12 cellular contexts compared by ENCODE assay signal in the genomic region with DNA sequence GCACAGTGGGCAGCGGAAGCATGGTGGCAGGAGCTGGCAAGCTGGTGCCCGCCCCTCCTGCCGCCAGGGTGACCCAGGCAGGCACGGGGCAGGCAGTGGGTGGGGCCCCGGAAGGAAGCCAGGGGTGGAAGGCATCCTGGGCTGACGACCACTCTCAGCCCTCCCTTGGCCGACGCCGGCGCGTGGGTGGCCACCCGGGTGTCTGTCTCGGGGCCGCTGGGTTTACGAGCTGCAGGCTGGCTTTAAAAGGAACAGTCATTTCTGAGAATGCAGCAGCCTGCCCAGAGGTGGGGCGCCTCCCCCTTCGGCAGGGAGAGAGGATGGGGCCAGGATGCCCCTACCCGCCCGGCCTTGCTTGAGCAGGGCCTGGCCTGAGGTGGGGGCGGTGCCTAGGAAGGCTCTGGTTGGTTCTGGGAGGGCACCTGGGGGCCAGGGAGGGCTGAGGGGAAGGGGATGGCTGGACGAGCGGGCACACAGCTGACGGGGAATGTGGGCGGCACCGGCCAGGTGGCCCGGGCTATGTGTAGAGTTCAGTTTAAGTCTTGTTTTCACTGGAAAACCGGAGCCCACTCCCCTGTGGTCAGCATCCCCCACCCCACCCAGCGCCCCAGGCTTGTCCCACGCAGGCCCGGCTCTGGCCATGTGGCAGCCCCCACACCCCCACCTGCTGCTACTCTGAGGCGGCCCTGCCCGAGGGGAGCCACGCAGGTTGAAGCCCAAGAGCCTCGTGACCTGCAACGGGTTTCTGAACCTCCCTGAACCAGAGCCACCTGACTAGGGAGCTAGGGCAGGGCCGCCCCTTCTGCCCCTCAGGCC. TPM values are rescaled to one million over a fixed set of nuclear protein-coding genes. Genes with fewer than 3 reads are reported as not detected.
DNase-seq lines count a peak whose midpoint lies in the region; FAIRE-seq and TF ChIP-seq lines count a peak whose summit lies in the region.
"Had no signal": no experiment of that assay in that cellular context is flagged by ENCODE, and none has a peak within 500 bp of the region (broad histone marks: within the 10 kb centered on the region; RNA-seq: fewer than 3 reads in every experiment).

No MANE protein-coding gene starts in this region.

- H2AFZ ChIP-seq in H1 (ENCODE audit: low read length): no peak overlapping the region
- no peak overlapping the region for H2AFZ ChIP-seq in neuronal stem cell (ENCODE audit: low read length)

- H2BK12ac ChIP-seq in H1 (ENCODE audit: low read depth, low read length) (no peak overlapping the region), neuronal stem cell (ENCODE audit: low read length) (no peak overlapping the region)

- no peak overlapping the region for H2BK20ac ChIP-seq in H1 (ENCODE audit: low read length)

- 92% methylated on average over 7 of the region's 36 CpGs; no CpG with 5 or more reads in 1 of the 2 experiments for WGBS in H1 (ENCODE audit: extremely low coverage in 1 of 2, insufficient coverage in 1 of 2, insufficient read length in 1 of 2, insufficient replicate concordance in 2 of 2, low coverage in 1 of 2, low lambda C conversion rate in 2 of 2, missing lambda C conversion rate in 1 of 2), 2 experiments
- WGBS in neuronal stem cell (ENCODE audit: extremely low coverage in 2 of 2, insufficient read length in 2 of 2, insufficient replicate concordance in 1 of 2), 2 donors: no CpG with 5 or more reads among the region's 36 CpGs

- H4K20me1 ChIP-seq in H1 (replicated peaks in 1 of 2; ENCODE audit: control insufficient read depth in 1 of 2, insufficient read depth in 2 of 2, low read length in 2 of 2): peaks cover 6 to 22% of the 10 kb centered on the region in 2 experiments

- no peaks in the 10 kb centered on the region for H3K36me3 ChIP-seq in H1 (ENCODE audit: control insufficient read depth in 2 of 4, insufficient read depth in 4 of 4, low read length in 3 of 4)
- no peaks in the 10 kb centered on the region for H3K36me3 ChIP-seq in neuronal stem cell (replicated peaks in 1 of 2; ENCODE audit: control insufficient read depth in 2 of 2, insufficient read depth in 2 of 2, low read length in 2 of 2)

- no peak overlapping the region for H3K56ac ChIP-seq in H1 (replicated peaks; ENCODE audit: insufficient read length, low read depth, low read length)

- CTCF ChIA-PET in H1 (lab: Charles Lee; ENCODE audit: partially characterized antibody): interaction anchor here (0.6 to 3.0 kb wide), 4 partner anchors 9 to 53 kb away, joined by 3 to 9 read pairs (median 3); no protein-coding TSS in a partner anchor

- no peak overlapping the region for H3K4ac ChIP-seq in H1 (replicated peaks; ENCODE audit: insufficient read length, low read depth, low read length)
- H3K4ac ChIP-seq in neuronal stem cell (ENCODE audit: low read length): no peak overlapping the region

- H3K79me2 ChIP-seq in H1 (ENCODE audit: control insufficient read depth in 1 of 2, insufficient read depth in 2 of 2, low read length in 2 of 2): peaks cover 0 to 5% of the 10 kb centered on the region in 2 experiments; a peak in 1 of 4 replicates

- H4K8ac ChIP-seq in H1 (ENCODE audit: extremely low read depth, insufficient read depth, low read length) (peak overlapping the region; percentile 25; the same call in 1 of the 2 replicates), neuronal stem cell (ENCODE audit: low read depth, low read length) (peak overlapping the region; percentile 43)

- POLR2A ChIA-PET in H1 (lab: Charles Lee; ENCODE audit: partially characterized antibody): interaction anchor here (0.9 kb wide), 2 partner anchors 9 to 22 kb away, joined by 3 to 4 read pairs; no protein-coding TSS in a partner anchor

- H3K4me2 ChIP-seq in H1 (ENCODE audit: insufficient read depth in 1 of 2, low read depth in 2 of 2, low read length in 2 of 2) (no peak overlapping the region), neuronal stem cell (ENCODE audit: insufficient read depth, low read length, poor library complexity, severe bottlenecking) (no peak overlapping the region)

- H4K5ac ChIP-seq in H1 (ENCODE audit: insufficient read length, low read depth, low read length): no peak overlapping the region

- no peak overlapping the region for H2BK15ac ChIP-seq in H1 (ENCODE audit: low read length)
- H2BK15ac ChIP-seq in neuronal stem cell (ENCODE audit: low read length): no peak overlapping the region

- TF ChIP-seq POLR2A in H1 (IDR thresholded peaks at IDR 0.05; ENCODE audit: control extremely low read depth in 1 of 2, low read depth in 2 of 2, low read length in 2 of 2): no peak

- H2BK120ac ChIP-seq in H1 (replicated peaks; ENCODE audit: low read depth, low read length) (no peak overlapping the region), neuronal stem cell (ENCODE audit: low read depth, low read length) (no peak overlapping the region)

- TF ChIP-seq RAD21 in H1 (IDR thresholded peaks at IDR 0.05 in 1 of 2, conservative IDR thresholded peaks at IDR 0.05 in 1 of 2; ENCODE audit: low read depth in 2 of 2, low read length in 2 of 2): no peak

- H3K9ac ChIP-seq in H1 (replicated peaks in 1 of 4; ENCODE audit: extremely low read depth in 1 of 4, low read depth in 3 of 4, low read length in 3 of 4) (no peak overlapping the region), neuronal stem cell (ENCODE audit: low read depth, low read length, poor library complexity) (peak overlapping the region; percentile 60)

- H3K14ac ChIP-seq in H1 (ENCODE audit: insufficient read length) (no peak overlapping the region), neuronal stem cell (ENCODE audit: low read length) (peak overlapping the region; percentile 71)

- DNase-seq in HT-29 (ENCODE audit: low spot score) (peak; percentile 37), H1 (ENCODE audit: low read depth in 1 of 2, low spot score in 2 of 2) (no peak), neuronal stem cell (ENCODE audit: low spot score) (no peak), urothelium cell line (ENCODE audit: low spot score) (peak; percentile 47), inferior parietal cortex (ENCODE audit: extremely low spot score) (no peak), NCI-H345 (lab: John Stamatoyannopoulos, UW) (no peak)
- no peak for DNase-seq in activated CD4-positive, alpha-beta T cell treated with anti-CD3 and anti-CD28 coated beads, Interleukin-2, amount 50 U/mL, for 4 hours
- DNase-seq: CD4-positive, CD25-positive, alpha-beta regulatory T cell; erythroblast; NCI-H1105 treated with DMSO at 0.1 percent for 48 hours; NCI-H446 treated with DMSO at 0.1 percent for 48 hours had no signal

- H3K27ac ChIP-seq in H1 (ENCODE audit: low read depth, low read length) (no peak overlapping the region), neuronal stem cell (replicated peaks; ENCODE audit: low read length) (no peak overlapping the region)
- H3K27ac ChIP-seq: psoas muscle had no signal

- no peak overlapping the region for H3K23ac ChIP-seq in H1 (ENCODE audit: insufficient read length)
- peak overlapping the region; percentile 73 for H3K23ac ChIP-seq in neuronal stem cell (ENCODE audit: low read depth, low read length, poor library complexity)

- H3K27me3 ChIP-seq in H1 (replicated peaks in 1 of 4; ENCODE audit: control insufficient read depth in 3 of 4, extremely low read depth in 1 of 4, insufficient read depth in 3 of 4, low read length in 3 of 4) (peaks cover 0 to 2% (median 0%) of the 10 kb centered on the region in 4 experiments; a peak in 3 of 7 replicates), neuronal stem cell (ENCODE audit: control insufficient read depth in 3 of 3, insufficient read depth in 3 of 3, low read depth in 1 of 3, low read length in 3 of 3) (peaks cover 0 to 12% (median 9%) of the 10 kb centered on the region in 3 experiments)

- no peak overlapping the region for H3K4me3 ChIP-seq in H1 (ENCODE audit: extremely low read depth in 1 of 4, insufficient read depth in 2 of 4, low read depth in 3 of 4, low read length in 4 of 4)
- H3K4me3 ChIP-seq in neuronal stem cell (ENCODE audit: low read length in 2 of 2): no peak overlapping the region
- H3K4me3 ChIP-seq: psoas muscle had no signal

- TF ChIP-seq EP300 in H1 (IDR thresholded peaks at IDR 0.05; ENCODE audit: borderline replicate concordance in 1 of 2, low read depth in 2 of 2, low read length in 2 of 2): no peak

- FAIRE-seq in H1 (lab: Jason Lieb, UNC) (no peak), urothelium cell line (lab: Jason Lieb, UNC) (peak; percentile 63)

- no peak for TF ChIP-seq CTCF in H1 (IDR thresholded peaks at IDR 0.05; ENCODE audit: control extremely low read depth in 1 of 3, insufficient read depth in 1 of 3, low read depth in 1 of 3, low read length in 3 of 3)

- H3K4me1 ChIP-seq in H1 (replicated peaks in 1 of 4; ENCODE audit: control insufficient read depth in 3 of 4, insufficient read depth in 4 of 4, low read length in 3 of 4) (peaks cover 0 to 7% (median 4%) of the 10 kb centered on the region in 4 experiments; a peak in 5 of 7 replicates), neuronal stem cell (ENCODE audit: control insufficient read depth in 2 of 2, insufficient read depth in 1 of 2, low read depth in 1 of 2, low read length in 2 of 2) (peaks cover 4 to 5% of the 10 kb centered on the region in 2 donors)

- no peak overlapping the region; the same call in 1 of the 2 replicates for H2BK5ac ChIP-seq in H1 (ENCODE audit: low read depth, low read length)
- H2BK5ac ChIP-seq in neuronal stem cell (ENCODE audit: low read length): no peak overlapping the region

- no peak overlapping the region for H4K91ac ChIP-seq in H1 (replicated peaks; ENCODE audit: insufficient read length, low read length)
- peak overlapping the region; percentile 53 for H4K91ac ChIP-seq in neuronal stem cell (ENCODE audit: low read depth, low read length, poor library complexity)

- no peak overlapping the region for H2AK5ac ChIP-seq in H1 (ENCODE audit: low read depth, low read length)
- peak overlapping the region; percentile 54 for H2AK5ac ChIP-seq in neuronal stem cell (ENCODE audit: low read depth, low read length)

- no peak overlapping the region for H3K18ac ChIP-seq in H1 (ENCODE audit: extremely low read depth, low read length)
- H3K18ac ChIP-seq in neuronal stem cell (ENCODE audit: low read length): peak overlapping the region; percentile 35

- H3K9me3 ChIP-seq in H1 (ENCODE audit: insufficient read depth in 2 of 2, low read depth in 1 of 2, low read length in 1 of 2): no peaks in the 10 kb centered on the region
- H3K9me3 ChIP-seq in neuronal stem cell (replicated peaks in 1 of 2; ENCODE audit: control insufficient read depth in 2 of 2, insufficient read depth in 1 of 2, low read depth in 1 of 2, low read length in 2 of 2): no peaks in the 10 kb centered on the region
- H3K9me3 ChIP-seq: psoas muscle had no signal

- peaks cover 1% of the 10 kb centered on the region; the same call in 1 of the 2 replicates for H3K23me2 ChIP-seq in H1 (ENCODE audit: low read depth, low read length)

- H3K79me1 ChIP-seq in H1 (ENCODE audit: low read depth, low read length): peaks cover 5% of the 10 kb centered on the region
- peaks cover 8% of the 10 kb centered on the region for H3K79me1 ChIP-seq in neuronal stem cell (ENCODE audit: low read depth, low read length)

RNA-seq across cellular contexts. Expression of a gene that starts 6.3 kb away (rescaled TPM):
- total RNA-seq in HT-29 (2014; rRNA removed; shearing (Covaris generic)): 50.4 and 54.8 TPM in 2 replicates
- 33.7 and 34.7 TPM in 2 replicates for total RNA-seq in H1 (2021; fragmentation: NEBNext Ultra II Directional; extraction: Animal tissue kit (Norgen Biotek cat#: 25700))
- 37.6 and 47.9 TPM in 2 replicates for polyA plus RNA-seq in H1 (2011; rRNA removed)
- polyA plus RNA-seq in H1 (2011; cell fraction: cytosol; rRNA removed): 33.5 TPM
- 50.2 TPM for polyA plus RNA-seq in H1 (2011; cell fraction: nucleus; rRNA removed)
- polyA plus RNA-seq in H1 (2012, experiment 1 of 2): 18.3 to 27.4 TPM (median 25.2 TPM) in 4 replicates
- polyA plus RNA-seq in H1 (2012, experiment 2 of 2): 30.5 TPM
- polyA plus RNA-seq in H1 (2013, experiment 1 of 2): 25.1 TPM
- polyA plus RNA-seq in H1 (2013, experiment 2 of 2): 24.1 TPM
- 14.2 and 14.4 TPM in 2 replicates for polyA minus RNA-seq in H1 (2011; rRNA and poly(A)+ RNA removed)
- polyA minus RNA-seq in H1 (2011; cell fraction: cytosol; rRNA and poly(A)+ RNA removed): 13.2 TPM
- 12.3 TPM for polyA minus RNA-seq in H1 (2011; cell fraction: nucleus; rRNA and poly(A)+ RNA removed)
- 5.1 TPM for polyA plus RNA-seq in neuronal stem cell (2013, experiment 1 of 2)
- 4.7 TPM for polyA plus RNA-seq in neuronal stem cell (2013, experiment 2 of 2)
- total RNA-seq: CD4-positive, CD25-positive, alpha-beta regulatory T cell had no signal
- polyA plus RNA-seq: CD4-positive, CD25-positive, alpha-beta regulatory T cell had no signal

RNA-seq across cellular contexts. Expression of a gene that starts 56.4 kb away (rescaled TPM):
- 291 and 314 TPM in 2 replicates for total RNA-seq in HT-29 (2014; rRNA removed; shearing (Covaris generic))
- 159 and 162 TPM in 2 replicates for total RNA-seq in H1 (2021; fragmentation: NEBNext Ultra II Directional; extraction: Animal tissue kit (Norgen Biotek cat#: 25700))
- polyA plus RNA-seq in H1 (2011; rRNA removed): 546 and 743 TPM in 2 replicates
- polyA plus RNA-seq in H1 (2011; cell fraction: cytosol; rRNA removed): 422 TPM
- 1,385 TPM for polyA plus RNA-seq in H1 (2011; cell fraction: nucleus; rRNA removed)
- polyA plus RNA-seq in H1 (2012, experiment 1 of 2): 179 to 242 TPM (median 225 TPM) in 4 replicates
- 236 TPM for polyA plus RNA-seq in H1 (2012, experiment 2 of 2)
- 117 TPM for polyA plus RNA-seq in H1 (2013, experiment 1 of 2)
- 108 TPM for polyA plus RNA-seq in H1 (2013, experiment 2 of 2)
- 256 and 338 TPM in 2 replicates for polyA minus RNA-seq in H1 (2011; rRNA and poly(A)+ RNA removed)
- polyA minus RNA-seq in H1 (2011; cell fraction: cytosol; rRNA and poly(A)+ RNA removed): 108 TPM
- 190 TPM for polyA minus RNA-seq in H1 (2011; cell fraction: nucleus; rRNA and poly(A)+ RNA removed)
- 129 TPM for polyA plus RNA-seq in neuronal stem cell (2013, experiment 1 of 2)
- polyA plus RNA-seq in neuronal stem cell (2013, experiment 2 of 2): 118 TPM

Comparison
In these comparisons a context has a peak if more than half of its experiments do, and no peak if none do; other contexts are left out.
1. DNase-seq: peak in HT-29 (single experiment) and urothelium cell line (single experiment); none in H1 (0 of 2), neuronal stem cell (single experiment), inferior parietal cortex (single experiment), NCI-H345 (single experiment) and activated CD4-positive, alpha-beta T cell treated with anti-CD3 and anti-CD28 coated beads, Interleukin-2, amount 50 U/mL, for 4 hours (0 of 2).